11 cellular contexts compared by ENCODE assay signal in the genomic region with DNA sequence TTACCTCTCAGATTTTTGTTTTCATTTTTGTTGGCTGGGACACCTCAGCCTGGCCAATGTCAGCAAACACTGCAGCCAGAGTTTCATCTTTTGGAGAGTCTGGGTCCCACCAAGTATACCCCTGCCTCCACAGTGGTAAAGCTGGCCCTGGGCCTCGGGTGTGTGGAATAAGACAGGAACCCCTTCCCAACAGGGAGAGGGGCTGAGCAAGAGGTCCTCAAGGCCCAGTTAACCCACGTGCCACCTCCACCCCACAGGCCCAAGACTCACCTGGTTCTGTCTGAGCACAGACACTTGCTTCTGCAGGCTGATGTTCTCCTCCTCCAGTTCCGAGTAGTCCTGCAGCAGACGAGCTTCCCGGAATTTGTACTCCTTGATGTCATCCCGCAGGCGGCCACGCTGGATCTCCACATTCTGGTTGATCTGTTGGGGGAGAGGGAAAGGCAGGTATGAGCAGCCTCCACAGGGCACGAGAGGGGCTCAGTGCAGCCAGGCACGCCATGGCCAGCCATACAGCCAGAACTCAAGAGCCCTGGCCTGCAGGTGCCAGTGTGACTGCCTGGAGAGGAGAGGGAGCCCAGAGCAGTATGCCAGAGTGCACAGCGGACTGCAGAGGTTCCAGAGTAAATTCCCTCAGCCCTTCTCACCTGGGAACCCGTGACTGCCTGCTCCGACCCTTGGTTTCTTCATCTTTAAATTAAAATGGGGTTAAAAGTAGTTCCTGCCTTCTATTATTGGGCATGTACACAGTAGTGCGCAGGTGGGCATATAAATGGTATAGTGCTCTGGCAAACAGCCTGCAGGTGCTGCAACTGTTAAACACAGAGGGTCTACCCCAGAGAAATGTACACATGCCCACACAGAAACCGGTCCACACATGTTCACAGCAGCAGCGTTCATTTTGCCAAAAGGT. TPM values are rescaled to one million over a fixed set of nuclear protein-coding genes. Genes with fewer than 3 reads are reported as not detected.
DNase-seq lines count a peak whose midpoint lies in the region; TF ChIP-seq lines count a peak whose summit lies in the region.
"Had no signal": no experiment of that assay in that cellular context is flagged by ENCODE, and none has a peak within 500 bp of the region (broad histone marks: within the 10 kb centered on the region; RNA-seq: fewer than 3 reads in every experiment).

No MANE protein-coding gene starts in this region.

- H3F3A ChIP-seq in MM.1S (ENCODE audit: insufficient read depth, low read length) = peaks cover 33% of the 10 kb centered on the region

- no peaks in the 10 kb centered on the region for H3K9me2 ChIP-seq in MM.1S (replicated peaks; ENCODE audit: insufficient read depth, low read length)

- peaks cover 58% of the 10 kb centered on the region for H3K4me1 ChIP-seq in MM.1S (ENCODE audit: low read length)
- peaks cover 0 to 4% (median 0%) of the 10 kb centered on the region in 4 donors for H3K4me1 ChIP-seq in transverse colon
- H3K4me1 ChIP-seq: parathyroid adenoma had no signal

- H3K36me3 ChIP-seq in MM.1S (replicated peaks; ENCODE audit: insufficient read depth, low read length) = peaks cover 23% of the 10 kb centered on the region
- H3K36me3 ChIP-seq in transverse colon = peaks cover 0 to 35% (median 14%) of the 10 kb centered on the region in 4 donors

- H3K9ac ChIP-seq in MM.1S (ENCODE audit: low read length) = peak overlapping the region; percentile 22; the same call in 1 of the 2 replicates
- H3K9ac ChIP-seq: parathyroid adenoma had no signal

- H3K4me2 ChIP-seq in MM.1S (ENCODE audit: low read depth, low read length) = peak overlapping the region; percentile 43

- peaks cover 16% of the 10 kb centered on the region; the same call in 1 of the 2 replicates for H4K20me1 ChIP-seq in MM.1S (ENCODE audit: insufficient read depth, low read length)

- H3K36me3 Mint-ChIP-seq in osteocyte (ENCODE audit: unreplicated experiment) = peaks cover 25% of the 10 kb centered on the region

- no peak overlapping the region for H3K27ac Mint-ChIP-seq in osteocyte (ENCODE audit: unreplicated experiment)

- no peak for TF ChIP-seq POLR2A in transverse colon (IDR thresholded peaks at IDR 0.05)

- H3K27ac ChIP-seq in MM.1S (ENCODE audit: low read length) (peak overlapping the region; percentile 87; the same call in 1 of the 2 replicates), epithelial cell of prostate (peak overlapping the region; percentile 94), transverse colon (no peak overlapping the region)
- H3K27ac ChIP-seq: coronary artery, HL-60, parathyroid adenoma had no signal

- no peak overlapping the region for H2AFZ ChIP-seq in MM.1S (ENCODE audit: low read length)
- H2AFZ ChIP-seq: parathyroid adenoma had no signal

- intact Hi-C loops in transverse colon (cut with DNase I; ENCODE audit: low total_unique reads) = no loop called here

- peaks cover 10% of the 10 kb centered on the region for H3K4me1 Mint-ChIP-seq in osteocyte (ENCODE audit: unreplicated experiment)

- H3K9me3 ChIP-seq in MM.1S (replicated peaks; ENCODE audit: insufficient read depth, low read length) (no peaks in the 10 kb centered on the region), transverse colon (no peaks in the 10 kb centered on the region)

- H3K9me3 Mint-ChIP-seq in osteocyte (ENCODE audit: unreplicated experiment) = no peaks in the 10 kb centered on the region

- no peak for TF ChIP-seq EP300 in transverse colon (IDR thresholded peaks at IDR 0.05; ENCODE audit: low read depth)

- H3K4me3 Mint-ChIP-seq in osteocyte (ENCODE audit: unreplicated experiment) = no peak overlapping the region

- H3K79me2 ChIP-seq in MM.1S (ENCODE audit: low read length) = peaks cover 95% of the 10 kb centered on the region

- no peak overlapping the region for H3K4me3 ChIP-seq in MM.1S (ENCODE audit: low read length)
- no peak overlapping the region for H3K4me3 ChIP-seq in transverse colon
- H3K4me3 ChIP-seq: coronary artery had no signal

- TF ChIP-seq CTCF in MM.1S (IDR thresholded peaks at IDR 0.05; ENCODE audit: low read length) = no peak
- TF ChIP-seq CTCF in osteocyte (IDR thresholded peaks at IDR 0.05) = no peak
- TF ChIP-seq CTCF in transverse colon (IDR thresholded peaks at IDR 0.05) = no peak

- H3K27me3 ChIP-seq in MM.1S (replicated peaks; ENCODE audit: insufficient read depth, low read length) (no peaks in the 10 kb centered on the region), transverse colon (no peaks in the 10 kb centered on the region)

- WGBS in transverse colon (ENCODE audit: low coverage in 1 of 2), 2 donors = 91% methylated on average over 16 of the region's 16 CpGs; no CpG with 5 or more reads in 1 of the 2 donors

- DNase-seq in D341Med (ENCODE audit: low spot score) (peak; percentile 8), MM.1S (no peak), epithelial cell of prostate (ENCODE audit: low read depth, low spot score) (no peak), osteocyte (ENCODE audit: extremely low spot score, unreplicated experiment) (peak; percentile 78), NCI-H146 (lab: John Stamatoyannopoulos, UW) (no peak), transverse colon (no peak)
- no peak for DNase-seq in stimulated activated CD4-positive, alpha-beta T cell treated with anti-CD3 and anti-CD28 coated beads, Interleukin-2, amount 100 ng/mL, for 48 hours
- DNase-seq: NCI-H2107 had no signal

- in situ Hi-C loops in transverse colon (cut with MboI; ENCODE audit: low pct_ligation_motif_present in 1 of 4, low pct_unique_long_range_greater_than_20kb in 1 of 4, low sequenced_read_pairs in 3 of 4) = no loop called here

- no peaks in the 10 kb centered on the region for H3K27me3 Mint-ChIP-seq in osteocyte (ENCODE audit: unreplicated experiment)

RNA-seq across cellular contexts. Expression of a gene that starts 42.0 kb away (rescaled TPM):
- 34.8 and 35.4 TPM in 2 replicates for total RNA-seq in osteocyte
- total RNA-seq in transverse colon = 10 to 100 TPM; 15.7 to 29.3 (median 19.7) TPM

RNA-seq across cellular contexts. Expression of a gene that starts 52.7 kb away (rescaled TPM):
- total RNA-seq in osteocyte = 6.4 and 7.4 TPM in 2 replicates
- 10 to 100 TPM in 2 of 4 donors, 1 to 10 TPM in 2; 6.2 to 12.2 (median 10.1) TPM for total RNA-seq in transverse colon

Comparison
In these comparisons a context has a peak if more than half of its experiments do, and no peak if none do; other contexts are left out.
1. DNase-seq: peak in D341Med (single experiment) and osteocyte (single experiment); none in MM.1S (single experiment), epithelial cell of prostate (single experiment), stimulated activated CD4-positive, alpha-beta T cell treated with anti-CD3 and anti-CD28 coated beads, Interleukin-2, amount 100 ng/mL, for 48 hours (0 of 2), NCI-H146 (single experiment) and transverse colon (single experiment).
2. H3K27ac ChIP-seq: peak in MM.1S (single experiment) and epithelial cell of prostate (single experiment); none in transverse colon (0 of 4).